1 cellular context compared by ENCODE assay signal in genomic region chr5:110018509-110018908, GRCh38.
A peak's percentile ranks its signal among the peaks of the same experiment; 100 is the strongest.
TF ChIP-seq lines count a peak whose summit lies in the region.

No MANE protein-coding gene starts in this region.

TF ChIP-seq in HepG2, 621 proteins besides CTCF, POLR2A, EP300 and RAD21 (continued from another document):
- TF ChIP-seq ZNF280B (CRISPR knock-in tag; IDR thresholded peaks at IDR 0.05; ENCODE audit: borderline replicate concordance) (peak; percentile 26; the same call in 1 of the 2 replicates), ZNF281 (CRISPR knock-in tag; IDR thresholded peaks at IDR 0.05; ENCODE audit: borderline replicate concordance) (peak; percentile 82), ZNF687 (CRISPR knock-in tag; IDR thresholded peaks at IDR 0.05) (peak; percentile 63), ZNF318 (CRISPR knock-in tag; IDR thresholded peaks at IDR 0.05) (peak; percentile 31; the same call in 1 of the 2 replicates), ZNF878 (CRISPR knock-in tag; IDR thresholded peaks at IDR 0.05) (no peak), THYN1 (CRISPR knock-in tag; IDR thresholded peaks at IDR 0.05; ENCODE audit: borderline replicate concordance, low read depth) (no peak), ZBTB40 (IDR thresholded peaks at IDR 0.05) (no peak), ZBTB40 (CRISPR knock-in tag; IDR thresholded peaks at IDR 0.05) (0 out of 2 replicates have a peak, but pooled peaks have one; percentile 8), LBX2 (CRISPR knock-in tag; IDR thresholded peaks at IDR 0.05; ENCODE audit: borderline replicate concordance) (no peak), BORCS8-MEF2B (CRISPR knock-in tag; IDR thresholded peaks at IDR 0.05) (0 out of 2 replicates have a peak, but pooled peaks have one; percentile 59)
TF ChIP-seq in HepG2: peak in this region for 8.
